ENCODE assay signal across 11 cellular contexts in genomic region chrX:104168127-104168526, GRCh38. TPM values are rescaled to one million over a fixed set of nuclear protein-coding genes. Genes with fewer than 3 reads are reported as not detected.
DNase-seq lines count a peak whose midpoint lies in the region; ATAC-seq and TF ChIP-seq lines count a peak whose summit lies in the region.
"Had no signal": no experiment of that assay in that cellular context is flagged by ENCODE, and none has a peak within 500 bp of the region (broad histone marks: within the 10 kb centered on the region; RNA-seq: fewer than 3 reads in every experiment).

No MANE protein-coding gene starts in this region.

- H4K20me1 ChIP-seq in GM23338 (replicated peaks; ENCODE audit: insufficient read depth): no peaks in the 10 kb centered on the region; the same call in 1 of the 2 replicates

- no peaks in the 10 kb centered on the region for H3K9me3 Mint-ChIP-seq in GM23338
- no peaks in the 10 kb centered on the region for H3K9me3 Mint-ChIP-seq in activated naive CD8-positive, alpha-beta T cell treated with anti-CD3 and anti-CD28 coated beads for 36 hours

- H3F3A ChIP-seq in GM23338 (replicated peaks; ENCODE audit: low read depth): no peaks in the 10 kb centered on the region

- no peak for TF ChIP-seq CTCF in GM23338 (conservative IDR thresholded peaks at IDR 0.05; ENCODE audit: low read depth in 2 of 2)

- H2AFZ ChIP-seq in ACC112 (ENCODE audit: low read length, unreplicated experiment) (no peak overlapping the region), GM23338 (no peak overlapping the region)

- H3K4me1 ChIP-seq in ACC112 (ENCODE audit: control insufficient read depth, insufficient read depth, low read length, unreplicated experiment) (peaks cover 6% of the 10 kb centered on the region), GM23338 (ENCODE audit: insufficient read depth) (0 out of 2 replicates have a peak, but pooled peaks cover 5% of the 10 kb centered on the region)

- no peaks in the 10 kb centered on the region for H3K27me3 ChIP-seq in ACC112 (ENCODE audit: insufficient read depth, low read length)
- 0 out of 2 replicates have a peak, but pooled peaks cover 5% of the 10 kb centered on the region for H3K27me3 ChIP-seq in GM23338 (ENCODE audit: insufficient read depth)

- no peak overlapping the region for H3K27ac ChIP-seq in ACC112 (ENCODE audit: low read depth, low read length)
- no peak overlapping the region for H3K27ac ChIP-seq in GM23338 (ENCODE audit: low read depth)

- DNase-seq in GM23338 (ENCODE audit: low spot score): no peak
- DNase-seq in activated naive CD8-positive, alpha-beta T cell treated with anti-CD3 and anti-CD28 coated beads for 36 hours: no peak
- DNase-seq in left kidney (ENCODE audit: low read depth, low spot score): peak; percentile 7
- no peak for DNase-seq in cerebellum (ENCODE audit: low spot score)
- DNase-seq in stimulated activated CD4-positive, alpha-beta T cell treated with anti-CD3 and anti-CD28 coated beads, Interleukin-4, amount 100 ng/mL, for 1 hour: no peak
- no peak for DNase-seq in iPS-NIHi7 (ENCODE audit: extremely low spot score)
- DNase-seq: activated gamma-delta T cell, DMS79 treated with DMSO at 0.1 percent for 48 hours, NCI-H1092 treated with DMSO at 0.1 percent for 48 hours had no signal

- ATAC-seq in GM23338 (no peak), HG03039 (IDR thresholded peaks at IDR 0.05; ENCODE audit: unreplicated experiment) (no peak)

- peak overlapping the region; percentile 85 for H3K4me2 ChIP-seq in GM23338

- H3K27ac Mint-ChIP-seq in GM23338: no peak overlapping the region
- peak overlapping the region; percentile 32 for H3K27ac Mint-ChIP-seq in activated naive CD8-positive, alpha-beta T cell treated with anti-CD3 and anti-CD28 coated beads for 36 hours

- H3K79me2 ChIP-seq in ACC112 (ENCODE audit: control insufficient read depth, insufficient read depth, low read length, unreplicated experiment) (peaks cover 52% of the 10 kb centered on the region), GM23338 (replicated peaks; ENCODE audit: insufficient read depth) (peaks cover 33% of the 10 kb centered on the region)

- peaks cover 2% of the 10 kb centered on the region for H3K27me3 Mint-ChIP-seq in GM23338 (ENCODE audit: insufficient read depth, low read depth, poor library complexity)
- no peaks in the 10 kb centered on the region for H3K27me3 Mint-ChIP-seq in activated naive CD8-positive, alpha-beta T cell treated with anti-CD3 and anti-CD28 coated beads for 36 hours

- H3K4me1 Mint-ChIP-seq in GM23338: peaks cover 18% of the 10 kb centered on the region
- H3K4me1 Mint-ChIP-seq in activated naive CD8-positive, alpha-beta T cell treated with anti-CD3 and anti-CD28 coated beads for 36 hours: peaks cover 25% of the 10 kb centered on the region

- H3K36me3 ChIP-seq in ACC112 (ENCODE audit: insufficient read depth, low read length) (no peaks in the 10 kb centered on the region), GM23338 (ENCODE audit: insufficient read depth) (no peaks in the 10 kb centered on the region)

- H3K4me3 Mint-ChIP-seq in GM23338: peak overlapping the region; percentile 76
- H3K4me3 Mint-ChIP-seq in activated naive CD8-positive, alpha-beta T cell treated with anti-CD3 and anti-CD28 coated beads for 36 hours: peak overlapping the region; percentile 81

- peaks cover 3% of the 10 kb centered on the region; the same call in 1 of the 3 replicates for H3K36me3 Mint-ChIP-seq in GM23338 (ENCODE audit: low read depth)
- H3K36me3 Mint-ChIP-seq in activated naive CD8-positive, alpha-beta T cell treated with anti-CD3 and anti-CD28 coated beads for 36 hours: peaks cover 5% of the 10 kb centered on the region

- H3K4me3 ChIP-seq in ACC112 (ENCODE audit: low read depth, low read length) (peak overlapping the region; percentile 90), GM23338 (peak overlapping the region; percentile 71)

- H3K9me2 ChIP-seq in GM23338 (ENCODE audit: insufficient read depth): no peaks in the 10 kb centered on the region

TF ChIP-seq in GM23338, 12 proteins besides CTCF, POLR2A, EP300 and RAD21 (continues in another document):
- TF ChIP-seq, protein P1, sequence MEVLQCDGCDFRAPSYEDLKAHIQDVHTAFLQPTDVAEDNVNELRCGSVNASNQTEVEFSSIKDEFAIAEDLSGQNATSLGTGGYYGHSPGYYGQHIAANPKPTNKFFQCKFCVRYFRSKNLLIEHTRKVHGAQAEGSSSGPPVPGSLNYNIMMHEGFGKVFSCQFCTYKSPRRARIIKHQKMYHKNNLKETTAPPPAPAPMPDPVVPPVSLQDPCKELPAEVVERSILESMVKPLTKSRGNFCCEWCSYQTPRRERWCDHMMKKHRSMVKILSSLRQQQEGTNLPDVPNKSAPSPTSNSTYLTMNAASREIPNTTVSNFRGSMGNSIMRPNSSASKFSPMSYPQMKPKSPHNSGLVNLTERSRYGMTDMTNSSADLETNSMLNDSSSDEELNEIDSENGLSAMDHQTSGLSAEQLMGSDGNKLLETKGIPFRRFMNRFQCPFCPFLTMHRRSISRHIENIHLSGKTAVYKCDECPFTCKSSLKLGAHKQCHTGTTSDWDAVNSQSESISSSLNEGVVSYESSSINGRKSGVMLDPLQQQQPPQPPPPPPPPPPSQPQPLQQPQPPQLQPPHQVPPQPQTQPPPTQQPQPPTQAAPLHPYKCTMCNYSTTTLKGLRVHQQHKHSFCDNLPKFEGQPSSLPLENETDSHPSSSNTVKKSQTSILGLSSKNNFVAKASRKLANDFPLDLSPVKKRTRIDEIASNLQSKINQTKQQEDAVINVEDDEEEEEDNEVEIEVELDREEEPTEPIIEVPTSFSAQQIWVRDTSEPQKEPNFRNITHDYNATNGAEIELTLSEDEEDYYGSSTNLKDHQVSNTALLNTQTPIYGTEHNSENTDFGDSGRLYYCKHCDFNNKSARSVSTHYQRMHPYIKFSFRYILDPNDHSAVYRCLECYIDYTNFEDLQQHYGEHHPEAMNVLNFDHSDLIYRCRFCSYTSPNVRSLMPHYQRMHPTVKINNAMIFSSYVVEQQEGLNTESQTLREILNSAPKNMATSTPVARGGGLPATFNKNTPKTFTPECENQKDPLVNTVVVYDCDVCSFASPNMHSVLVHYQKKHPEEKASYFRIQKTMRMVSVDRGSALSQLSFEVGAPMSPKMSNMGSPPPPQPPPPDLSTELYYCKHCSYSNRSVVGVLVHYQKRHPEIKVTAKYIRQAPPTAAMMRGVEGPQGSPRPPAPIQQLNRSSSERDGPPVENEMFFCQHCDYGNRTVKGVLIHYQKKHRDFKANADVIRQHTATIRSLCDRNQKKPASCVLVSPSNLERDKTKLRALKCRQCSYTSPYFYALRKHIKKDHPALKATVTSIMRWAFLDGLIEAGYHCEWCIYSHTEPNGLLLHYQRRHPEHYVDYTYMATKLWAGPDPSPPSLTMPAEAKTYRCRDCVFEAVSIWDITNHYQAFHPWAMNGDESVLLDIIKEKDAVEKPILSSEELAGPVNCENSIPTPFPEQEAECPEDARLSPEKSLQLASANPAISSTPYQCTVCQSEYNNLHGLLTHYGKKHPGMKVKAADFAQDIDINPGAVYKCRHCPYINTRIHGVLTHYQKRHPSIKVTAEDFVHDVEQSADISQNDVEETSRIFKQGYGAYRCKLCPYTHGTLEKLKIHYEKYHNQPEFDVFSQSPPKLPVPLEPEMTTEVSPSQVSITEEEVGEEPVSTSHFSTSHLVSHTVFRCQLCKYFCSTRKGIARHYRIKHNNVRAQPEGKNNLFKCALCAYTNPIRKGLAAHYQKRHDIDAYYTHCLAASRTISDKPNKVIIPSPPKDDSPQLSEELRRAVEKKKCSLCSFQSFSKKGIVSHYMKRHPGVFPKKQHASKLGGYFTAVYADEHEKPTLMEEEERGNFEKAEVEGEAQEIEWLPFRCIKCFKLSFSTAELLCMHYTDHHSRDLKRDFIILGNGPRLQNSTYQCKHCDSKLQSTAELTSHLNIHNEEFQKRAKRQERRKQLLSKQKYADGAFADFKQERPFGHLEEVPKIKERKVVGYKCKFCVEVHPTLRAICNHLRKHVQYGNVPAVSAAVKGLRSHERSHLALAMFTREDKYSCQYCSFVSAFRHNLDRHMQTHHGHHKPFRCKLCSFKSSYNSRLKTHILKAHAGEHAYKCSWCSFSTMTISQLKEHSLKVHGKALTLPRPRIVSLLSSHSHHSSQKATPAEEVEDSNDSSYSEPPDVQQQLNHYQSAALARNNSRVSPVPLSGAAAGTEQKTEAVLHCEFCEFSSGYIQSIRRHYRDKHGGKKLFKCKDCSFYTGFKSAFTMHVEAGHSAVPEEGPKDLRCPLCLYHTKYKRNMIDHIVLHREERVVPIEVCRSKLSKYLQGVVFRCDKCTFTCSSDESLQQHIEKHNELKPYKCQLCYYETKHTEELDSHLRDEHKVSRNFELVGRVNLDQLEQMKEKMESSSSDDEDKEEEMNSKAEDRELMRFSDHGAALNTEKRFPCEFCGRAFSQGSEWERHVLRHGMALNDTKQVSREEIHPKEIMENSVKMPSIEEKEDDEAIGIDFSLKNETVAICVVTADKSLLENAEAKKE (CRISPR knock-in tag; IDR thresholded peaks at IDR 0.05): no peak
- TF ChIP-seq CREB1 (CRISPR knock-in tag; IDR thresholded peaks at IDR 0.05; ENCODE audit: low read depth) (no peak), ZNF114 (CRISPR knock-in tag; IDR thresholded peaks at IDR 0.05) (no peak), JUNB (IDR thresholded peaks at IDR 0.05; ENCODE audit: unreplicated experiment) (no peak), STAT1 (IDR thresholded peaks at IDR 0.05; ENCODE audit: unreplicated experiment) (no peak), POLR2AphosphoS5 (IDR thresholded peaks at IDR 0.05; ENCODE audit: low read depth) (no peak), EZH2phosphoT487 (IDR thresholded peaks at IDR 0.05; ENCODE audit: unreplicated experiment) (no peak)

RNA-seq across cellular contexts. Expression of gene FAM199X, which starts 1.9 kb away (rescaled TPM):
- 16.1 and 18.7 TPM in 2 replicates for total RNA-seq in GM23338 (2014; rRNA removed; shearing (Covaris generic))
- polyA plus RNA-seq in GM23338 (2016; fragmentation: Nextera tagmentation; extraction: Ambion mirVana): 9.1 and 11.0 TPM in 2 replicates
- total RNA-seq in activated naive CD8-positive, alpha-beta T cell treated with anti-CD3 and anti-CD28 coated beads for 36 hours: 1 to 10 TPM; 7.8 to 8.1 TPM
- 55.7 TPM for total RNA-seq in cerebellum

RNA-seq across cellular contexts. Expression of gene SLC25A53, which starts 11.3 kb away (rescaled TPM):
- 2.2 and 3.7 TPM in 2 replicates for total RNA-seq in GM23338 (2014; rRNA removed; shearing (Covaris generic))
- polyA plus RNA-seq in GM23338 (2016; fragmentation: Nextera tagmentation; extraction: Ambion mirVana): 2.4 and 3.7 TPM in 2 replicates
- total RNA-seq in activated naive CD8-positive, alpha-beta T cell treated with anti-CD3 and anti-CD28 coated beads for 36 hours: 1 to 10 TPM; 5.2 to 5.8 TPM
- total RNA-seq in cerebellum: 18.0 TPM

RNA-seq across cellular contexts. Expression of gene ZCCHC18, which starts 55.8 kb away (rescaled TPM):
- total RNA-seq in GM23338 (2014; rRNA removed; shearing (Covaris generic)): 4.4 and 4.7 TPM in 2 replicates
- 3.4 and 4.9 TPM in 2 replicates for polyA plus RNA-seq in GM23338 (2016; fragmentation: Nextera tagmentation; extraction: Ambion mirVana)
- total RNA-seq in activated naive CD8-positive, alpha-beta T cell treated with anti-CD3 and anti-CD28 coated beads for 36 hours: 1 to 10 TPM; 5.5 to 5.8 TPM
- 18.1 TPM for total RNA-seq in cerebellum
